In the genomic region with DNA sequence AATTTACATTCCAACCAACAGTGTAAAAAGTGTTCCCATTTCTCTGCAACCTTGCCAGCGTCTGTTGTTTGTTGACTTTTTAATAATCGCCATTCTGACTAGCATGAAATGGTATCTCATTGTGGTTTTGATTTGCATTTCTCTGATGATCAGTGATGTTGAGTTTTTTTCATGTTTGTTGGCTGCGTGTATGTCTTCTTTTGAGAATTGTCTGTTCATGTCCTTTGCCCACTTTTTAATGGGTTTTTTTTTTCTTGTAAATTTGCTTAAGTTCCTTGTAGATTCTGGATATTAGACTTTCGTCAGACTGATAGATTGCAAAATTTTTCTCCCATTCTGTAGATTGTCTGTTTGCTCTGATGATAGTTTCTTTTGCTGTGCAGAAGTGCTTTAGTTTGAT, we compare ENCODE assay signal across 3 cellular contexts. TPM values are rescaled to one million over a fixed set of nuclear protein-coding genes. Genes with fewer than 3 reads are reported as not detected.
"Had no signal": no experiment of that assay in that cellular context is flagged by ENCODE, and none has a peak within 500 bp of the region (broad histone marks: within the 10 kb centered on the region; RNA-seq: fewer than 3 reads in every experiment).

No MANE protein-coding gene starts in this region.

RNA-seq across cellular contexts. Expression of a gene that starts 32.0 kb away (rescaled TPM):
- total RNA-seq: OCI-LY7, RPMI7951, SJSA1 had no signal
